In genomic region chr11:125903753-125904659, GRCh38 we compare ENCODE assay signal across 8 cellular contexts. TPM values are rescaled to one million over a fixed set of nuclear protein-coding genes. Genes with fewer than 3 reads are reported as not detected.
DNase-seq lines count a peak whose midpoint lies in the region; ATAC-seq and TF ChIP-seq lines count a peak whose summit lies in the region.

TSS of gene DDX25 (plus strand) at chr11:125904508. CDS start at chr11:125904518, 10 bp downstream.

- ATAC-seq in left ventricle myocardium superior (no peak), HG02970 (IDR thresholded peaks at IDR 0.05; ENCODE audit: low FRiP score, unreplicated experiment) (no peak)

- H3K27ac Mint-ChIP-seq in activated T-helper 2 cell treated with anti-CD3 and anti-CD28 coated beads, Interferon-gamma antibody, Interleukin-2, Interleukin-4, amounts not matched to agents 10 μg/mL and 5 μg/mL and 100 μg/mL, durations not matched to agents 14 hours and 24 hours and 36 hours: no peak within 1 kb of the TSS

- peaks cover 6% of the 10 kb centered on the region for H3K4me1 ChIP-seq in prostate gland (replicated peaks)

- no peak for TF ChIP-seq CTCF in prostate gland (IDR thresholded peaks at IDR 0.05)

- peak within 1 kb of the TSS; percentile 94 for H3K4me3 Mint-ChIP-seq in activated T-helper 2 cell treated with anti-CD3 and anti-CD28 coated beads, Interferon-gamma antibody, Interleukin-2, Interleukin-4, amounts not matched to agents 10 μg/mL and 5 μg/mL and 100 μg/mL, durations not matched to agents 14 hours and 24 hours and 36 hours (ENCODE audit: low read depth)

- intact Hi-C loops in activated T-helper 2 cell treated with anti-CD3 and anti-CD28 coated beads, Interferon-gamma antibody, Interleukin-2, Interleukin-4, amounts not matched to agents 10 μg/mL and 5 μg/mL and 100 μg/mL, durations not matched to agents 14 hours and 24 hours and 36 hours (cut with micrococcal nuclease): loop anchor here (1.0 to 5.0 kb wide), 5 partner anchors 10 to 363 kb away; partner anchors contain the start of genes FAM118B, FOXRED1, HYLS1 and RPUSD4
- intact Hi-C loops in left ventricle myocardium superior (cut with micrococcal nuclease) (no loop called here), prostate gland (cut with DNase I) (no loop called here)

- H3K9me3 ChIP-seq in prostate gland: no peaks in the 10 kb centered on the region

- peak; percentile 43 for DNase-seq in CD1c-positive myeloid dendritic cell (ENCODE audit: extremely low spot score)
- peak; percentile 81 for DNase-seq in NCI-H1092 treated with DMSO at 0.1 percent for 48 hours (lab: John Stamatoyannopoulos, UW)
- DNase-seq in activated T-helper 2 cell treated with anti-CD3 and anti-CD28 coated beads, Interferon-gamma antibody, Interleukin-2, Interleukin-4, amounts not matched to agents 10 μg/mL and 5 μg/mL and 100 μg/mL, durations not matched to agents 14 hours and 24 hours and 36 hours (ENCODE audit: low spot score): no peak
- DNase-seq in left ventricle myocardium superior: peak; percentile 31
- no peak for DNase-seq in prostate gland (ENCODE audit: low spot score)
- DNase-seq in T1000 (lab: John Stamatoyannopoulos, UW): no peak
- no peak for DNase-seq in ACHN

- H3K4me1 Mint-ChIP-seq in activated T-helper 2 cell treated with anti-CD3 and anti-CD28 coated beads, Interferon-gamma antibody, Interleukin-2, Interleukin-4, amounts not matched to agents 10 μg/mL and 5 μg/mL and 100 μg/mL, durations not matched to agents 14 hours and 24 hours and 36 hours (ENCODE audit: low read depth): peaks cover 29% of the 10 kb centered on the region

- in situ Hi-C loops in ACHN (cut with HindIII; ENCODE audit: low pct_ligation_motif_present, low pct_unique_long_range_greater_than_20kb, low sequenced_read_pairs): loop anchor here (25.0 kb wide), 1 partner anchor 308 kb away; the partner anchor contains the start of genes FAM118B and RPUSD4

- TF ChIP-seq POLR2A in prostate gland (IDR thresholded peaks at IDR 0.05): no peak

- no peaks in the 10 kb centered on the region for H3K9me3 Mint-ChIP-seq in activated T-helper 2 cell treated with anti-CD3 and anti-CD28 coated beads, Interferon-gamma antibody, Interleukin-2, Interleukin-4, amounts not matched to agents 10 μg/mL and 5 μg/mL and 100 μg/mL, durations not matched to agents 14 hours and 24 hours and 36 hours

- peaks cover 35% of the 10 kb centered on the region for H3K27me3 Mint-ChIP-seq in activated T-helper 2 cell treated with anti-CD3 and anti-CD28 coated beads, Interferon-gamma antibody, Interleukin-2, Interleukin-4, amounts not matched to agents 10 μg/mL and 5 μg/mL and 100 μg/mL, durations not matched to agents 14 hours and 24 hours and 36 hours (ENCODE audit: low read depth)

- 2% methylated on average over 73 of the region's 81 CpGs for WGBS in prostate gland

- peak within 1 kb of the TSS; percentile 18 to 51 for H3K4me3 ChIP-seq in prostate gland

- no peak within 1 kb of the TSS for H3K27ac ChIP-seq in prostate gland

- no peaks in the 10 kb centered on the region for H3K27me3 ChIP-seq in prostate gland (replicated peaks; ENCODE audit: insufficient read depth)

- peaks cover 32% of the 10 kb centered on the region for H3K36me3 Mint-ChIP-seq in activated T-helper 2 cell treated with anti-CD3 and anti-CD28 coated beads, Interferon-gamma antibody, Interleukin-2, Interleukin-4, amounts not matched to agents 10 μg/mL and 5 μg/mL and 100 μg/mL, durations not matched to agents 14 hours and 24 hours and 36 hours (ENCODE audit: low read depth)

- H3K36me3 ChIP-seq in prostate gland: no peaks in the 10 kb centered on the region

RNA-seq across cellular contexts. Expression of gene DDX25, which starts in this region (rescaled TPM):
- not detected in 2 replicates for total RNA-seq in activated T-helper 2 cell treated with anti-CD3 and anti-CD28 coated beads, Interferon-gamma antibody, Interleukin-2, Interleukin-4, amounts not matched to agents 10 μg/mL and 5 μg/mL and 100 μg/mL, durations not matched to agents 14 hours and 24 hours and 36 hours
- total RNA-seq in left ventricle myocardium superior (not detected), prostate gland (1 to 10 TPM in 1 of 2 donors, not detected in 1; 9.5 TPM)

Comparison
In these comparisons a context has a peak if more than half of its experiments do, and no peak if none do; other contexts are left out.
1. Peak in DNase-seq in left ventricle myocardium superior; RNA of the gene not detected or under 1 TPM.
2. DNase-seq: peak in CD1c-positive myeloid dendritic cell (single experiment) and NCI-H1092 treated with DMSO at 0.1 percent for 48 hours (single experiment); none in activated T-helper 2 cell treated with anti-CD3 and anti-CD28 coated beads, Interferon-gamma antibody, Interleukin-2, Interleukin-4, amounts not matched to agents 10 μg/mL and 5 μg/mL and 100 μg/mL, durations not matched to agents 14 hours and 24 hours and 36 hours (single experiment), prostate gland (single experiment), T1000 (single experiment) and ACHN (single experiment).